16 cellular contexts compared by ENCODE assay signal in genomic region chr20:47440857-47441773, GRCh38.
A peak's percentile ranks its signal among the peaks of the same experiment; 100 is the strongest.
DNase-seq lines count a peak whose midpoint lies in the region.
"Had no signal": no experiment of that assay in that cellular context is flagged by ENCODE, and none has a peak within 500 bp of the region (broad histone marks: within the 10 kb centered on the region; RNA-seq: fewer than 3 reads in every experiment).

No MANE protein-coding gene starts in this region.

- POLR2A ChIA-PET in CD4-positive, alpha-beta memory T cell (lab: Charles Lee; ENCODE audit: partially characterized antibody): interaction anchor here (0.6 kb wide), 1 partner anchor 1885 kb away, joined by 3 read pairs; no protein-coding TSS in a partner anchor

- no peaks in the 10 kb centered on the region for H3K9me3 ChIP-seq in CD4-positive, alpha-beta memory T cell (ENCODE audit: control insufficient read depth in 1 of 2, low read length in 2 of 2)
- H3K9me3 ChIP-seq: vagina had no signal

- H3K4me1 ChIP-seq in CD4-positive, alpha-beta memory T cell (ENCODE audit: insufficient read depth, low read length): peaks cover 5% of the 10 kb centered on the region
- H3K4me1 ChIP-seq: vagina had no signal

- peak; percentile 24 for DNase-seq in AG08396 (ENCODE audit: low spot score)
- DNase-seq in HK-2 (ENCODE audit: unreplicated experiment): peak; percentile 46
- peak; percentile 62 for DNase-seq in SW480 (ENCODE audit: low spot score)
- DNase-seq in kidney glomerular epithelial cell (lab: John Stamatoyannopoulos, UW): peak; percentile 25
- no peak for DNase-seq in CD1c-positive myeloid dendritic cell (ENCODE audit: extremely low spot score)
- DNase-seq in CD4-positive, alpha-beta memory T cell: no peak
- no peak for DNase-seq in NCI-H1092 (lab: John Stamatoyannopoulos, UW)
- no peak for DNase-seq in head of caudate nucleus
- DNase-seq: activated CD4-positive, alpha-beta memory T cell treated with anti-CD3 and anti-CD28 coated beads for 36 hours; erythroblast; KG1; NCI-H2081 treated with DMSO at 0.1 percent for 48 hours; stimulated activated CD4-positive, alpha-beta T cell treated with anti-CD3 and anti-CD28 coated beads, Interleukin-15, amount 100 ng/mL, for 24 hours; stimulated activated CD8-positive, alpha-beta memory T cell treated with anti-CD3 and anti-CD28 coated beads, Interleukin-4, amount 100 ng/mL, for 48 hours; T-helper 2 cell had no signal

- no peaks in the 10 kb centered on the region for H3K36me3 ChIP-seq in CD4-positive, alpha-beta memory T cell (ENCODE audit: insufficient read depth, low read length)
- H3K36me3 ChIP-seq: vagina had no signal

- peaks cover 6 to 7% (median 6%) of the 10 kb centered on the region in 4 donors for H3K4me1 Mint-ChIP-seq in CD4-positive, alpha-beta memory T cell

- H3K27ac Mint-ChIP-seq in CD4-positive, alpha-beta memory T cell: peak overlapping the region in 2 of 7 donors; percentile 24 to 43
- H3K27ac Mint-ChIP-seq: activated CD4-positive, alpha-beta memory T cell treated with anti-CD3 and anti-CD28 coated beads for 36 hours had no signal

- H3K4me3 ChIP-seq in CD4-positive, alpha-beta memory T cell (ENCODE audit: low read length in 2 of 2): no peak overlapping the region
- H3K4me3 ChIP-seq: vagina had no signal

- intact Hi-C loops in CD4-positive, alpha-beta memory T cell (cut with micrococcal nuclease): no loop called here
- intact Hi-C loops in head of caudate nucleus (cut with DNase I): no loop called here

- H3K27me3 Mint-ChIP-seq in CD4-positive, alpha-beta memory T cell: no peaks in the 10 kb centered on the region
- H3K27me3 Mint-ChIP-seq: activated CD4-positive, alpha-beta memory T cell treated with anti-CD3 and anti-CD28 coated beads for 36 hours had no signal

- no peak overlapping the region for H3K27ac ChIP-seq in CD4-positive, alpha-beta memory T cell (ENCODE audit: low read depth, low read length)
- H3K27ac ChIP-seq: vagina had no signal

- H3K27me3 ChIP-seq in CD4-positive, alpha-beta memory T cell (ENCODE audit: insufficient read depth, low read length): no peaks in the 10 kb centered on the region
- H3K27me3 ChIP-seq: vagina had no signal

- CTCF ChIA-PET in CD4-positive, alpha-beta memory T cell (lab: Charles Lee; ENCODE audit: partially characterized antibody): interaction anchor here (0.9 kb wide), 1 partner anchor 179 kb away, joined by 4 read pairs; no protein-coding TSS in a partner anchor

- no peak overlapping the region for H3K4me3 Mint-ChIP-seq in CD4-positive, alpha-beta memory T cell
- H3K4me3 Mint-ChIP-seq: activated CD4-positive, alpha-beta memory T cell treated with anti-CD3 and anti-CD28 coated beads for 36 hours had no signal

- H3K36me3 Mint-ChIP-seq in CD4-positive, alpha-beta memory T cell: no peaks in the 10 kb centered on the region
- H3K36me3 Mint-ChIP-seq: activated CD4-positive, alpha-beta memory T cell treated with anti-CD3 and anti-CD28 coated beads for 36 hours had no signal

- H3K9me3 Mint-ChIP-seq in CD4-positive, alpha-beta memory T cell: no peaks in the 10 kb centered on the region
- H3K9me3 Mint-ChIP-seq: activated CD4-positive, alpha-beta memory T cell treated with anti-CD3 and anti-CD28 coated beads for 36 hours had no signal

Comparison
In these comparisons a context has a peak if more than half of its experiments do, and no peak if none do; other contexts are left out.
1. DNase-seq: peak in AG08396 (single experiment), HK-2 (single experiment), SW480 (single experiment) and kidney glomerular epithelial cell (single experiment); none in CD1c-positive myeloid dendritic cell (single experiment), CD4-positive, alpha-beta memory T cell (0 of 5), NCI-H1092 (single experiment) and head of caudate nucleus (0 of 42).